ENCODE assay signal across 8 cellular contexts in the genomic region with DNA sequence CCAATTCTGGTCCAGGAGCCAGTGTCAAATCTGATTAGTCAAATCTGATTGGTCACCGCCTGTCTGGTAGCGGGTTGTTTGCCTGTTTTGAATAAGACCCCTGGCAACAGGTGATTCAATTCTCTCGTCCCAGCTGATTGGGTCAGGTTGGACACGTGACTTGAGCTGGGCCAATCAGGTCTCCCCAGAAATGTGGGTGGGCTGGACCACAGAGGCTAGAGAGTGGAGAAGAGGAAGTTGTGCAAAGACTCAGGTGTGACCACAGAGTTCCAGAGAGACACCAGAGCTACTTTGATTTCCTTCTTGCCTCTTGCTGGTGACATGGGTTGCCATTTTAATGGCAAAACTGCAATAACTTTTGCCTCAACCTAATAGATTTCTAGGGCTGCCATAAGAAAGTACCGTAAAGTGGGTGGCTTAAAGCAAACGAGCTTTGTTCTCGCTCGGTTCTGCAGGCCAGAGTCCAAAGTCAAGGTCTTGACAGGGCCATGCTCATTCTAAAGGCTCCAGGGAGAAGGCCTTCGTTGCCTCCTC. TPM values are rescaled to one million over a fixed set of nuclear protein-coding genes. Genes with fewer than 3 reads are reported as not detected.
A peak's percentile ranks its signal among the peaks of the same experiment; 100 is the strongest.
DNase-seq lines count a peak whose midpoint lies in the region; ATAC-seq and TF ChIP-seq lines count a peak whose summit lies in the region.

No MANE protein-coding gene starts in this region.

- TF ChIP-seq CTCF in GM20000 (IDR thresholded peaks at IDR 0.05; ENCODE audit: extremely low read depth, missing control alignments) (no peak), right lobe of liver (IDR thresholded peaks at IDR 0.05) (no peak), sigmoid colon (IDR thresholded peaks at IDR 0.05) (no peak)

- POLR2A ChIA-PET in T-cell (lab: Charles Lee): interaction anchor here (0.6 to 0.7 kb wide), 3 partner anchors 77 to 1160 kb away, joined by 3 to 4 read pairs (median 4); a partner anchor contains a TSS

- peak overlapping the region in 1 of 3 donors; percentile 2 for H3K4me3 Mint-ChIP-seq in T-cell

- ATAC-seq in HG03571 (IDR thresholded peaks at IDR 0.05; ENCODE audit: unreplicated experiment) (peak; percentile 66), T-cell (replicated peaks in 1 of 4) (peak; percentile 89 to 98 (median 95)), right lobe of liver (peak; percentile 49 to 69 (median 65))
- ATAC-seq in stimulated activated naive CD8-positive, alpha-beta T cell treated with anti-CD3 and anti-CD28 coated beads, Interleukin-15, Interleukin-2, amounts not matched to agents 100 U/mL and 50 U/mL, for 24 hours: peak; percentile 88

- no peaks in the 10 kb centered on the region for H3K27me3 ChIP-seq in right lobe of liver
- H3K27me3 ChIP-seq in sigmoid colon: peaks cover 8 to 39% (median 33%) of the 10 kb centered on the region in 3 donors

- H3K27ac ChIP-seq in right lobe of liver (no peak overlapping the region), sigmoid colon (no peak overlapping the region)

- WGBS in right lobe of liver (ENCODE audit: insufficient coverage, low coverage, low lambda C conversion rate, missing lambda C conversion rate): 84% methylated on average over 7 of the region's 9 CpGs
- WGBS in sigmoid colon, 2 donors: 62 to 79% methylated on average over 9 of the region's 9 CpGs

- intact Hi-C loops in right lobe of liver (cut with DNase I) (loop anchor here in 1 of 2 donors (10.0 kb wide), 1 partner anchor 79 kb away; no protein-coding TSS in a partner anchor), sigmoid colon (cut with DNase I) (no loop called here)

- TF ChIP-seq POLR2A in right lobe of liver (IDR thresholded peaks at IDR 0.05) (no peak), sigmoid colon (IDR thresholded peaks at IDR 0.05) (no peak)

- H3K36me3 ChIP-seq in right lobe of liver (no peaks in the 10 kb centered on the region), sigmoid colon (no peaks in the 10 kb centered on the region)

- H3K9me3 ChIP-seq in right lobe of liver (no peaks in the 10 kb centered on the region), sigmoid colon (no peaks in the 10 kb centered on the region)

- no peak for TF ChIP-seq EP300 in sigmoid colon (IDR thresholded peaks at IDR 0.05)

- peaks cover 19 to 35% of the 10 kb centered on the region in 2 donors for H3K27me3 Mint-ChIP-seq in T-cell

- no peaks in the 10 kb centered on the region for H3K36me3 Mint-ChIP-seq in T-cell

- H3K9me3 Mint-ChIP-seq in T-cell: no peaks in the 10 kb centered on the region

- peaks cover 0 to 4% (median 0%) of the 10 kb centered on the region in 4 donors for H3K4me1 ChIP-seq in right lobe of liver
- H3K4me1 ChIP-seq in sigmoid colon: peaks cover 0 to 10% (median 7%) of the 10 kb centered on the region in 4 donors

- H3K4me3 ChIP-seq in right lobe of liver (no peak overlapping the region), sigmoid colon (no peak overlapping the region)

- CTCF ChIA-PET in T-cell (lab: Charles Lee): interaction anchor here in 1 of 2 donors (1.0 kb wide), 1 partner anchor 200 kb away, joined by 3 read pairs; no protein-coding TSS in a partner anchor

- H3K27ac Mint-ChIP-seq in T-cell: peak overlapping the region; percentile 45 to 69

- DNase-seq in ELF-1 (ENCODE audit: low read depth, low spot score) (peak; percentile 78), GM20000 (ENCODE audit: low spot score) (peak; percentile 97), T-cell (peak; percentile 54 to 85 (median 73)), right lobe of liver (no peak), sigmoid colon (no peak)
- DNase-seq in activated naive CD8-positive, alpha-beta T cell treated with anti-CD3 and anti-CD28 coated beads, Interleukin-2, amount 50 U/mL, for 16 hours (ENCODE audit: low read depth, low spot score): peak; percentile 47
- peak; percentile 77 for DNase-seq in stimulated activated naive CD8-positive, alpha-beta T cell treated with anti-CD3 and anti-CD28 coated beads, Interleukin-15, Interleukin-2, amounts not matched to agents 100 U/mL and 50 U/mL, for 24 hours

- peaks cover 39 to 49% (median 46%) of the 10 kb centered on the region in 3 donors for H3K4me1 Mint-ChIP-seq in T-cell

RNA-seq across cellular contexts. Expression of a gene that starts 5.4 kb away (rescaled TPM):
- total RNA-seq in T-cell (1 to 10 TPM; 1.3 to 6.0 (median 1.6) TPM), right lobe of liver (1 to 10 TPM in 1 of 6 experiments, under 1 TPM in 2, not detected in 3; 0.27 to 1.6 (median 0.55) TPM), sigmoid colon (1 to 10 TPM in 1 of 4 donors, under 1 TPM in 2, not detected in 1; 0.16 to 1.8 (median 0.36) TPM)
- 1 to 10 TPM in 1 of 3 donors, under 1 TPM in 2; 0.46 to 4.2 (median 0.60) TPM for polyA plus RNA-seq in sigmoid colon

RNA-seq across cellular contexts. Expression of a gene that starts 34.1 kb away (rescaled TPM):
- total RNA-seq in T-cell (1 to 10 TPM; 3.3 to 7.6 (median 5.0) TPM), right lobe of liver (10 to 100 TPM in 2 of 6 experiments, 1 to 10 TPM in 1, under 1 TPM in 3; 0.24 to 19.2 (median 1.4) TPM), sigmoid colon (1 to 10 TPM; 2.0 to 6.1 (median 3.0) TPM)
- polyA plus RNA-seq in sigmoid colon: 1 to 10 TPM in 1 of 3 donors, under 1 TPM in 1, not detected in 1; under 0.01 to 2.4 TPM

RNA-seq across cellular contexts. Expression of a gene that starts 54.6 kb away (rescaled TPM):
- total RNA-seq in T-cell (100 to 1,000 TPM; 107 to 140 (median 114) TPM), right lobe of liver (1 to 10 TPM in 5 of 6 experiments, under 1 TPM in 1; 0.90 to 2.7 (median 1.8) TPM), sigmoid colon (1 to 10 TPM in 2 of 4 donors, under 1 TPM in 1, not detected in 1; 0.99 to 2.0 (median 1.1) TPM)
- 10 to 100 TPM in 1 of 3 donors, 1 to 10 TPM in 2; 1.8 to 18.1 (median 6.0) TPM for polyA plus RNA-seq in sigmoid colon

RNA-seq across cellular contexts. Expression of a gene that starts 54.7 kb away (rescaled TPM):
- total RNA-seq in T-cell (1 to 10 TPM; 1.9 to 4.3 (median 2.0) TPM), right lobe of liver (not detected), sigmoid colon (under 1 TPM in 1 of 4 donors, not detected in 3; 0.36 TPM)
- polyA plus RNA-seq in sigmoid colon: 1 to 10 TPM in 1 of 3 donors, not detected in 2; 1.8 TPM

Comparison
In these comparisons a context has a peak if more than half of its experiments do, and no peak if none do; other contexts are left out.
1. DNase-seq: peak in ELF-1 (single experiment), GM20000 (single experiment), T-cell (34 of 34), activated naive CD8-positive, alpha-beta T cell treated with anti-CD3 and anti-CD28 coated beads, Interleukin-2, amount 50 U/mL, for 16 hours (single experiment) and stimulated activated naive CD8-positive, alpha-beta T cell treated with anti-CD3 and anti-CD28 coated beads, Interleukin-15, Interleukin-2, amounts not matched to agents 100 U/mL and 50 U/mL, for 24 hours (single experiment); none in right lobe of liver (0 of 3) and sigmoid colon (single experiment).
2. RNA of a gene that starts 54.6 kb away (total RNA-seq): 107 to 140 TPM in T-cell; 0.90 to 2.7 TPM in right lobe of liver and 0.99 to 2.0 TPM in sigmoid colon; every median in the first group is over 10 times any median in the second.
3. Peak in every context shown above with its lines, with median percentiles within 50 percentile points of each other: ATAC-seq.